1 cellular context compared by ENCODE assay signal in genomic region chr3:170622369-170623159, GRCh38.
TF ChIP-seq lines count a peak whose summit lies in the region.

No MANE protein-coding gene starts in this region.

TF ChIP-seq in SK-N-SH, 30 proteins besides CTCF, POLR2A, EP300 and RAD21 (continued from another document):
- TF ChIP-seq REST (IDR thresholded peaks at IDR 0.05; ENCODE audit: low read depth, low read length): no peak
- TF ChIP-seq, protein P1, sequence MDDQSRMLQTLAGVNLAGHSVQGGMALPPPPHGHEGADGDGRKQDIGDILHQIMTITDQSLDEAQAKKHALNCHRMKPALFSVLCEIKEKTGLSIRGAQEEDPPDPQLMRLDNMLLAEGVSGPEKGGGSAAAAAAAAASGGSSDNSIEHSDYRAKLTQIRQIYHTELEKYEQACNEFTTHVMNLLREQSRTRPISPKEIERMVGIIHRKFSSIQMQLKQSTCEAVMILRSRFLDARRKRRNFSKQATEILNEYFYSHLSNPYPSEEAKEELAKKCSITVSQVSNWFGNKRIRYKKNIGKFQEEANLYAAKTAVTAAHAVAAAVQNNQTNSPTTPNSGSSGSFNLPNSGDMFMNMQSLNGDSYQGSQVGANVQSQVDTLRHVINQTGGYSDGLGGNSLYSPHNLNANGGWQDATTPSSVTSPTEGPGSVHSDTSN (IDR thresholded peaks at IDR 0.05): peak; percentile 95
